ENCODE assay signal across 17 cellular contexts in the genomic region with DNA sequence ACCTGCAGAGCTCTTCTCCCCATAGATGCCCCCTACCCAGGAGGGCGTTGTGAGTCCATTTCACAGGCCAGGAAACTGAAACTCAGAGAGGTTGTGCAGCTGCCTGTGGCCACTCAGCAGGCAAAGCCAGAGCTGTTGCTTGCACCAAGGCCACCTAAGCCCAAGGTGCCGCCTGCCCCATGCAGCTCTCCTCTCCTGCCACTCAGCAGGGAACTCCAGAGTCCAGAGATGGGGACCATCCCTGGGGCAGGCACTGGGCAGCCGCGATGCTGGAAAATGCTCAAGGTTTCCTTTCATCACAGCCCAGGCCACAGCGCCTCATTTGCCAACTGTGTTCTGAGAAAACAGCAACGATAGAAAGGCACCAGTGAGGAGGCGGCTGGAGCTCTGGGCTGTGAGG. TPM values are rescaled to one million over a fixed set of nuclear protein-coding genes. Genes with fewer than 3 reads are reported as not detected.
A peak's percentile ranks its signal among the peaks of the same experiment; 100 is the strongest.
DNase-seq lines count a peak whose midpoint lies in the region; ATAC-seq, FAIRE-seq and TF ChIP-seq lines count a peak whose summit lies in the region.
"Had no signal": no experiment of that assay in that cellular context is flagged by ENCODE, and none has a peak within 500 bp of the region (broad histone marks: within the 10 kb centered on the region; RNA-seq: fewer than 3 reads in every experiment).

No MANE protein-coding gene starts in this region.

- FAIRE-seq in HepG2 (lab: Jason Lieb, UNC) (no peak), H1 (lab: Jason Lieb, UNC) (no peak)
- FAIRE-seq: GM12878, GM18507, H54 had no signal

- no peak for TF ChIP-seq EP300 in HepG2 (IDR thresholded peaks at IDR 0.05; ENCODE audit: low read depth in 2 of 2, low read length in 2 of 2)
- TF ChIP-seq EP300 in HepG2 (CRISPR knock-in tag; IDR thresholded peaks at IDR 0.05; ENCODE audit: borderline replicate concordance), result no peak
- no peak for TF ChIP-seq EP300 in H1 (IDR thresholded peaks at IDR 0.05; ENCODE audit: borderline replicate concordance in 1 of 2, low read depth in 2 of 2, low read length in 2 of 2)

- H3K4me3 ChIP-seq in HepG2 (replicated peaks in 1 of 3; ENCODE audit: insufficient read depth in 1 of 3, low read depth in 2 of 3, low read length in 3 of 3) (no peak overlapping the region), right lobe of liver (no peak overlapping the region), H1 (ENCODE audit: extremely low read depth in 1 of 4, insufficient read depth in 2 of 4, low read depth in 3 of 4, low read length in 4 of 4) (no peak overlapping the region)
- H3K4me3 ChIP-seq: BLaER1 treated with 17β-estradiol and CSF1 and Interleukin-3, amounts not matched to agents 10 nM and 100 nM; GM12878 had no signal

- H2BK15ac ChIP-seq in H1 (ENCODE audit: low read length) (no peak overlapping the region), H9 (ENCODE audit: low read depth, low read length) (no peak overlapping the region)

- H4K5ac ChIP-seq in H1 (ENCODE audit: insufficient read length, low read depth, low read length), result no peak overlapping the region
- no peak overlapping the region for H4K5ac ChIP-seq in H9 (ENCODE audit: insufficient read length, low read depth, low read length)

- peaks cover 27 to 29% of the 10 kb centered on the region in 2 experiments for H3K4me1 Mint-ChIP-seq in H9
- H3K4me1 Mint-ChIP-seq: CD4-positive, CD25-positive, alpha-beta regulatory T cell had no signal

- no peak overlapping the region for H3K27ac ChIP-seq in HepG2 (ENCODE audit: extremely low read length, insufficient read depth, low read length)
- H3K27ac ChIP-seq in right lobe of liver, result no peak overlapping the region
- H3K27ac ChIP-seq in H1 (ENCODE audit: low read depth, low read length), result no peak overlapping the region
- H3K27ac ChIP-seq in H9 (ENCODE audit: insufficient read length, low read depth, low read length), result no peak overlapping the region
- H3K27ac ChIP-seq: BLaER1 treated with 17β-estradiol and CSF1 and Interleukin-3, amounts not matched to agents 10 nM and 100 nM had no signal

- H3K4me2 ChIP-seq in HepG2 (ENCODE audit: low read depth, low read length) (no peak overlapping the region), H1 (ENCODE audit: insufficient read depth in 1 of 2, low read depth in 2 of 2, low read length in 2 of 2) (no peak overlapping the region), H9 (ENCODE audit: insufficient read depth, insufficient read length, low read length) (no peak overlapping the region)
- H3K4me2 ChIP-seq: BLaER1 treated with 17β-estradiol and CSF1 and Interleukin-3, amounts not matched to agents 10 nM and 100 nM had no signal

- in situ Hi-C loops in HepG2 (cut with HindIII; ENCODE audit: extremely low pct_ligation_motif_present, low pct_unique_long_range_greater_than_20kb), result no loop called here

- TF ChIP-seq POLR2A in HepG2 (IDR thresholded peaks at IDR 0.05; ENCODE audit: insufficient read depth in 1 of 2, low read depth in 2 of 2, low read length in 2 of 2) (no peak), right lobe of liver (IDR thresholded peaks at IDR 0.05) (no peak), H1 (IDR thresholded peaks at IDR 0.05; ENCODE audit: control extremely low read depth in 1 of 2, low read depth in 2 of 2, low read length in 2 of 2) (no peak)

- no peaks in the 10 kb centered on the region for H3K9me3 Mint-ChIP-seq in H9

- intact Hi-C loops in HepG2 (cut with micrococcal nuclease; ENCODE audit: unreplicated experiment), result no loop called here
- intact Hi-C loops in right lobe of liver (cut with DNase I), result no loop called here
- intact Hi-C loops in posterior vena cava (cut with DNase I), result no loop called here

- H3K36me3 Mint-ChIP-seq in H9 (ENCODE audit: insufficient read depth in 1 of 3, low read depth in 3 of 3), result no peaks in the 10 kb centered on the region
- H3K36me3 Mint-ChIP-seq: CD4-positive, CD25-positive, alpha-beta regulatory T cell had no signal

- H4K91ac ChIP-seq in H1 (replicated peaks; ENCODE audit: insufficient read length, low read length) (no peak overlapping the region), H9 (ENCODE audit: insufficient read length, low read depth, low read length) (no peak overlapping the region)

- no peak overlapping the region; the same call in 1 of the 2 replicates for H2BK5ac ChIP-seq in H1 (ENCODE audit: low read depth, low read length)
- H2BK5ac ChIP-seq in H9 (ENCODE audit: insufficient read length, low read length), result no peak overlapping the region

- H3K79me1 ChIP-seq in H1 (ENCODE audit: low read depth, low read length) (no peaks in the 10 kb centered on the region), H9 (ENCODE audit: insufficient read depth, low read depth, low read length, poor library complexity, severe bottlenecking) (no peaks in the 10 kb centered on the region)

- H3K14ac ChIP-seq in H1 (ENCODE audit: insufficient read length) (no peak overlapping the region), H9 (ENCODE audit: insufficient read depth, low read length) (no peak overlapping the region)

- CTCF ChIA-PET in HepG2 (lab: Yijun Ruan, JAX; ENCODE audit: low intra/inter-chr PET ratio, low total read pairs) (no interaction called here), H1 (lab: Charles Lee; ENCODE audit: partially characterized antibody) (interaction anchor here (1.1 to 1.2 kb wide), 2 partner anchors 14 to 19 kb away, joined by 3 to 4 read pairs; no protein-coding TSS in a partner anchor)

- H3K27me3 ChIP-seq in HepG2 (ENCODE audit: control insufficient read depth in 1 of 2, insufficient read depth in 2 of 2, low read length in 2 of 2), result peaks cover 2 to 29% of the 10 kb centered on the region in 2 experiments; a peak in 3 of 5 replicates
- H3K27me3 ChIP-seq in right lobe of liver, result no peaks in the 10 kb centered on the region
- H3K27me3 ChIP-seq in H1 (replicated peaks in 1 of 4; ENCODE audit: control insufficient read depth in 3 of 4, extremely low read depth in 1 of 4, insufficient read depth in 3 of 4, low read length in 3 of 4), result no peaks in the 10 kb centered on the region
- H3K27me3 ChIP-seq in H9 (ENCODE audit: insufficient read depth, low read length), result no peaks in the 10 kb centered on the region
- H3K27me3 ChIP-seq: BLaER1 treated with 17β-estradiol and CSF1 and Interleukin-3, amounts not matched to agents 10 nM and 100 nM had no signal

- H4K8ac ChIP-seq in H1 (ENCODE audit: extremely low read depth, insufficient read depth, low read length) (no peak overlapping the region; the same call in 1 of the 2 replicates), H9 (replicated peaks; ENCODE audit: insufficient read length, low read depth, low read length) (no peak overlapping the region)

- no peak overlapping the region for H3K18ac ChIP-seq in H1 (ENCODE audit: extremely low read depth, low read length)
- no peak overlapping the region for H3K18ac ChIP-seq in H9 (ENCODE audit: insufficient read length, low read depth, low read length)

- H2AK5ac ChIP-seq in H1 (ENCODE audit: low read depth, low read length) (no peak overlapping the region), H9 (ENCODE audit: insufficient read length, low read length) (no peak overlapping the region)

- no peaks in the 10 kb centered on the region for H3K4me1 ChIP-seq in HepG2 (ENCODE audit: insufficient read depth, low read length)
- H3K4me1 ChIP-seq in right lobe of liver, result no peaks in the 10 kb centered on the region
- H3K4me1 ChIP-seq in H1 (replicated peaks in 1 of 4; ENCODE audit: control insufficient read depth in 3 of 4, insufficient read depth in 4 of 4, low read length in 3 of 4), result peaks cover 1 to 11% (median 4%) of the 10 kb centered on the region in 4 experiments
- no peaks in the 10 kb centered on the region for H3K4me1 ChIP-seq in H9 (ENCODE audit: insufficient read depth, low read length)

- H3K9me3 ChIP-seq in HepG2 (ENCODE audit: low read length) (no peaks in the 10 kb centered on the region), right lobe of liver (no peaks in the 10 kb centered on the region), H1 (ENCODE audit: insufficient read depth in 2 of 2, low read depth in 1 of 2, low read length in 1 of 2) (no peaks in the 10 kb centered on the region), H9 (ENCODE audit: control insufficient read depth, low read depth, low read length) (no peaks in the 10 kb centered on the region)
- H3K9me3 ChIP-seq: BLaER1 treated with 17β-estradiol and CSF1 and Interleukin-3, amounts not matched to agents 10 nM and 100 nM had no signal

- no peaks in the 10 kb centered on the region for H4K20me1 ChIP-seq in HepG2 (ENCODE audit: insufficient read depth, low read length)
- H4K20me1 ChIP-seq in H1 (replicated peaks in 1 of 2; ENCODE audit: control insufficient read depth in 1 of 2, insufficient read depth in 2 of 2, low read length in 2 of 2), result peaks cover 0 to 1% of the 10 kb centered on the region in 2 experiments
- H4K20me1 ChIP-seq in H9 (ENCODE audit: control insufficient read depth, insufficient read depth, insufficient read length), result no peaks in the 10 kb centered on the region
- H4K20me1 ChIP-seq: BLaER1 treated with 17β-estradiol and CSF1 and Interleukin-3, amounts not matched to agents 10 nM and 100 nM had no signal

- H3K79me2 ChIP-seq in HepG2 (ENCODE audit: insufficient read depth, low read length) (no peaks in the 10 kb centered on the region), H1 (ENCODE audit: control insufficient read depth in 1 of 2, insufficient read depth in 2 of 2, low read length in 2 of 2) (no peaks in the 10 kb centered on the region), H9 (ENCODE audit: insufficient read depth, low read length) (no peaks in the 10 kb centered on the region)

- H3T11ph ChIP-seq in H9 (ENCODE audit: low read length), result no peak overlapping the region

- no peak for ATAC-seq in HepG2
- ATAC-seq in right lobe of liver, result no peak
- no peak for ATAC-seq in HG02759 (IDR thresholded peaks at IDR 0.05; ENCODE audit: unreplicated experiment)
- ATAC-seq: GM12878 had no signal

- H3K27me3 Mint-ChIP-seq in H9 (ENCODE audit: low read depth), result peaks cover 8% of the 10 kb centered on the region

- H3K36me3 ChIP-seq in HepG2 (replicated peaks in 1 of 2; ENCODE audit: control insufficient read depth in 1 of 2, insufficient read depth in 2 of 2, low read length in 2 of 2) (no peaks in the 10 kb centered on the region), right lobe of liver (no peaks in the 10 kb centered on the region), H1 (ENCODE audit: control insufficient read depth in 2 of 4, insufficient read depth in 4 of 4, low read length in 3 of 4) (no peaks in the 10 kb centered on the region)
- H3K36me3 ChIP-seq: BLaER1 treated with 17β-estradiol and CSF1 and Interleukin-3, amounts not matched to agents 10 nM and 100 nM had no signal

- no peak for TF ChIP-seq RAD21 in HepG2 (CRISPR knock-in tag; IDR thresholded peaks at IDR 0.05)
- TF ChIP-seq RAD21 in H1 (IDR thresholded peaks at IDR 0.05 in 1 of 2, conservative IDR thresholded peaks at IDR 0.05 in 1 of 2; ENCODE audit: low read depth in 2 of 2, low read length in 2 of 2), result no peak; a peak in 1 of 4 replicates

- H2BK120ac ChIP-seq in H1 (replicated peaks; ENCODE audit: low read depth, low read length) (no peak overlapping the region), H9 (ENCODE audit: low read depth, low read length, poor library complexity, severe bottlenecking) (no peak overlapping the region)

- H3K23me2 ChIP-seq in H1 (ENCODE audit: low read depth, low read length) (no peaks in the 10 kb centered on the region), H9 (ENCODE audit: insufficient read length, low read depth, low read length, poor library complexity, severe bottlenecking) (no peaks in the 10 kb centered on the region)

- H3K4ac ChIP-seq in H1 (replicated peaks; ENCODE audit: insufficient read length, low read depth, low read length) (no peak overlapping the region), H9 (ENCODE audit: low read depth, low read length) (no peak overlapping the region)

- H3K9ac ChIP-seq in HepG2 (ENCODE audit: insufficient read depth, low read depth, low read length) (no peak overlapping the region), H1 (replicated peaks in 1 of 4; ENCODE audit: extremely low read depth in 1 of 4, low read depth in 3 of 4, low read length in 3 of 4) (no peak overlapping the region), H9 (ENCODE audit: extremely low read depth, insufficient read length, low read length) (no peak overlapping the region)
- H3K9ac ChIP-seq: BLaER1 treated with 17β-estradiol and CSF1 and Interleukin-3, amounts not matched to agents 10 nM and 100 nM had no signal

- TF ChIP-seq CTCF in HepG2 (CRISPR knock-in tag; IDR thresholded peaks at IDR 0.05) (no peak), right lobe of liver (IDR thresholded peaks at IDR 0.05) (no peak), H1 (IDR thresholded peaks at IDR 0.05; ENCODE audit: control extremely low read depth in 1 of 3, insufficient read depth in 1 of 3, low read depth in 1 of 3, low read length in 3 of 3) (no peak), H9 (conservative IDR thresholded peaks at IDR 0.05) (no peak)

- no peak overlapping the region for H3K23ac ChIP-seq in H1 (ENCODE audit: insufficient read length)
- no peak overlapping the region for H3K23ac ChIP-seq in H9 (ENCODE audit: insufficient read length, low read depth, low read length)

- no peak for DNase-seq in HepG2 (ENCODE audit: low spot score)
- DNase-seq in right lobe of liver, result no peak
- no peak for DNase-seq in H1 (ENCODE audit: low read depth in 1 of 2, low spot score in 2 of 2)
- DNase-seq in posterior vena cava (ENCODE audit: low spot score), result peak; percentile 35
- DNase-seq in H9, result no peak
- no peak for DNase-seq in dedifferentiated amniotic fluid mesenchymal stem cell (ENCODE audit: extremely low spot score)
- DNase-seq: 8988T; ACHN; CD4-positive, CD25-positive, alpha-beta regulatory T cell; DMS53 had no signal

- BruUV-seq in HepG2 (replicated peaks; lab: Mats Ljungman, UMichigan), result no TSS peak

- H2BK12ac ChIP-seq in H1 (ENCODE audit: low read depth, low read length), result no peak overlapping the region
- H2BK12ac ChIP-seq in H9 (ENCODE audit: insufficient read length, low read depth, low read length), result no peak overlapping the region

- no peak overlapping the region for H3K27ac Mint-ChIP-seq in H9

- H2BK20ac ChIP-seq in H1 (ENCODE audit: low read length) (no peak overlapping the region), H9 (ENCODE audit: low read depth, low read length, poor library complexity, severe bottlenecking) (no peak overlapping the region)

- H3K4me3 Mint-ChIP-seq in H9, result no peak overlapping the region
- H3K4me3 Mint-ChIP-seq: CD4-positive, CD25-positive, alpha-beta regulatory T cell had no signal

- H2AFZ ChIP-seq in HepG2 (ENCODE audit: low read length), result no peak overlapping the region
- H2AFZ ChIP-seq in H1 (ENCODE audit: low read length), result peak overlapping the region; percentile 77; the same call in 1 of the 2 replicates
- no peak overlapping the region for H2AFZ ChIP-seq in H9 (ENCODE audit: low read length)

- POLR2A ChIA-PET in HepG2 (lab: Yijun Ruan, JAX), result no interaction called here
- POLR2A ChIA-PET in H1 (lab: Charles Lee; ENCODE audit: partially characterized antibody), result interaction anchor here (0.9 kb wide), 1 partner anchor 77 kb away, joined by 3 read pairs; no protein-coding TSS in a partner anchor

- 17% methylated on average over 1 of the region's 7 CpGs for WGBS in HepG2 (ENCODE audit: low lambda C conversion rate)
- WGBS in right lobe of liver (ENCODE audit: insufficient coverage, low coverage, low lambda C conversion rate, missing lambda C conversion rate), result 73% methylated on average over 4 of the region's 7 CpGs
- 79% methylated on average over 6 of the region's 7 CpGs; no CpG with 5 or more reads in 1 of the 2 experiments for WGBS in H1 (ENCODE audit: extremely low coverage in 1 of 2, insufficient coverage in 1 of 2, insufficient read length in 1 of 2, insufficient replicate concordance in 2 of 2, low coverage in 1 of 2, low lambda C conversion rate in 2 of 2, missing lambda C conversion rate in 1 of 2), 2 experiments
- WGBS in H9 (ENCODE audit: extremely low coverage, insufficient read length, low lambda C conversion rate), result no CpG with 5 or more reads among the region's 7 CpGs

- H3K56ac ChIP-seq in H1 (replicated peaks; ENCODE audit: insufficient read length, low read depth, low read length) (no peak overlapping the region), H9 (ENCODE audit: insufficient read length, low read depth, low read length) (no peak overlapping the region)

RNA-seq across cellular contexts. Expression of gene PEPD, which starts 41.0 kb away (rescaled TPM):
- total RNA-seq in HepG2 (2016; rRNA removed; fragmentation: Illumina TruSeq; extraction: Trizol), result 75.1 and 81.0 TPM in 2 replicates
- 12.2 and 14.5 TPM in 2 replicates for total RNA-seq in HepG2 (2016; cell fraction: cytosol; rRNA removed; fragmentation: Illumina TruSeq; extraction: Trizol; ENCODE audit: low read depth)
- total RNA-seq in HepG2 (2016; cell fraction: insoluble cytoplasmic fraction; rRNA removed; fragmentation: Illumina TruSeq; extraction: Trizol), result 76.9 and 79.4 TPM in 2 replicates
- total RNA-seq in HepG2 (2016; cell fraction: membrane; rRNA removed; fragmentation: Illumina TruSeq; extraction: Trizol), result 29.4 and 31.9 TPM in 2 replicates
- total RNA-seq in HepG2 (2016; cell fraction: nucleus; rRNA removed; fragmentation: Illumina TruSeq; extraction: Trizol), result 35.5 and 39.2 TPM in 2 replicates
- polyA plus RNA-seq in HepG2 (2011; rRNA removed), result 60.7 and 63.7 TPM in 2 replicates
- polyA plus RNA-seq in HepG2 (2011; cell fraction: cytosol; rRNA removed), result 56.0 and 100 TPM in 2 replicates
- 50.1 and 50.6 TPM in 2 replicates for polyA plus RNA-seq in HepG2 (2011; cell fraction: nucleus; rRNA removed)
- 45.4 and 52.9 TPM in 2 replicates for polyA plus RNA-seq in HepG2 (2012)
- 14.1 and 18.0 TPM in 2 replicates for polyA plus RNA-seq in HepG2 (2016; cell fraction: cytosol; fragmentation: Illumina TruSeq; extraction: Trizol; ENCODE audit: low read depth)
- polyA plus RNA-seq in HepG2 (2016; cell fraction: insoluble cytoplasmic fraction; fragmentation: Illumina TruSeq; extraction: Trizol; ENCODE audit: low read depth), result 103 and 110 TPM in 2 replicates
- 30.2 and 30.4 TPM in 2 replicates for polyA plus RNA-seq in HepG2 (2016; cell fraction: membrane; fragmentation: Illumina TruSeq; extraction: Trizol; ENCODE audit: low read depth)
- 79.7 and 88.3 TPM in 2 replicates for polyA plus RNA-seq in HepG2 (2016; cell fraction: nucleus; fragmentation: Illumina TruSeq; extraction: Trizol; ENCODE audit: insufficient read depth, low read depth)
- polyA minus RNA-seq in HepG2 (2011; rRNA and poly(A)+ RNA removed; ENCODE audit: low replicate concordance), result 62.3 and 119 TPM in 2 replicates
- polyA minus RNA-seq in HepG2 (2011; cell fraction: cytosol; rRNA and poly(A)+ RNA removed), result 32.5 and 35.0 TPM in 2 replicates
- polyA minus RNA-seq in HepG2 (2011; cell fraction: nucleus; rRNA and poly(A)+ RNA removed), result 14.2 and 19.1 TPM in 2 replicates
- total RNA-seq in right lobe of liver, result 100 to 1,000 TPM; 121 to 261 (median 167) TPM
- total RNA-seq in H1 (2021; fragmentation: NEBNext Ultra II Directional; extraction: Animal tissue kit (Norgen Biotek cat#: 25700)), result 84.1 and 86.4 TPM in 2 replicates
- polyA plus RNA-seq in H1 (2011; rRNA removed), result 178 and 195 TPM in 2 replicates
- 144 TPM for polyA plus RNA-seq in H1 (2011; cell fraction: cytosol; rRNA removed)
- polyA plus RNA-seq in H1 (2011; cell fraction: nucleus; rRNA removed), result 128 TPM
- 82.7 to 110 TPM (median 107 TPM) in 4 replicates for polyA plus RNA-seq in H1 (2012, experiment 1 of 2)
- polyA plus RNA-seq in H1 (2012, experiment 2 of 2), result 153 TPM
- polyA plus RNA-seq in H1 (2013, experiment 1 of 2), result 63.2 TPM
- 57.0 TPM for polyA plus RNA-seq in H1 (2013, experiment 2 of 2)
- 84.8 and 107 TPM in 2 replicates for polyA minus RNA-seq in H1 (2011; rRNA and poly(A)+ RNA removed)
- 51.7 TPM for polyA minus RNA-seq in H1 (2011; cell fraction: cytosol; rRNA and poly(A)+ RNA removed)
- 37.1 TPM for polyA minus RNA-seq in H1 (2011; cell fraction: nucleus; rRNA and poly(A)+ RNA removed)
- total RNA-seq in posterior vena cava, result 10 to 100 TPM; 63.5 to 70.6 TPM
- total RNA-seq in H9 (2021), result 52.2 and 52.8 TPM in 2 replicates

RNA-seq across cellular contexts. Expression of gene CHST8, which starts 59.1 kb away (rescaled TPM):
- not detected in 2 replicates for total RNA-seq in HepG2 (2016; rRNA removed; fragmentation: Illumina TruSeq; extraction: Trizol)
- total RNA-seq in HepG2 (2016; cell fraction: cytosol; rRNA removed; fragmentation: Illumina TruSeq; extraction: Trizol; ENCODE audit: low read depth), result not detected in 2 replicates
- not detected in 2 replicates for total RNA-seq in HepG2 (2016; cell fraction: insoluble cytoplasmic fraction; rRNA removed; fragmentation: Illumina TruSeq; extraction: Trizol)
- total RNA-seq in HepG2 (2016; cell fraction: membrane; rRNA removed; fragmentation: Illumina TruSeq; extraction: Trizol), result not detected in 2 replicates
- not detected in 2 replicates for total RNA-seq in HepG2 (2016; cell fraction: nucleus; rRNA removed; fragmentation: Illumina TruSeq; extraction: Trizol)
- polyA plus RNA-seq in HepG2 (2011; rRNA removed), result not detected in 2 replicates
- 0.05 TPM in 1 of 2 replicates, not detected in the other for polyA plus RNA-seq in HepG2 (2011; cell fraction: cytosol; rRNA removed)
- polyA plus RNA-seq in HepG2 (2011; cell fraction: nucleus; rRNA removed), result 0.14 TPM in 1 of 2 replicates, not detected in the other
- not detected in 2 replicates for polyA plus RNA-seq in HepG2 (2012)
- polyA plus RNA-seq in HepG2 (2016; cell fraction: cytosol; fragmentation: Illumina TruSeq; extraction: Trizol; ENCODE audit: low read depth), result not detected in 2 replicates
- not detected in 2 replicates for polyA plus RNA-seq in HepG2 (2016; cell fraction: insoluble cytoplasmic fraction; fragmentation: Illumina TruSeq; extraction: Trizol; ENCODE audit: low read depth)
- not detected in 2 replicates for polyA plus RNA-seq in HepG2 (2016; cell fraction: membrane; fragmentation: Illumina TruSeq; extraction: Trizol; ENCODE audit: low read depth)
- not detected in 2 replicates for polyA plus RNA-seq in HepG2 (2016; cell fraction: nucleus; fragmentation: Illumina TruSeq; extraction: Trizol; ENCODE audit: insufficient read depth, low read depth)
- not detected in 2 replicates for polyA minus RNA-seq in HepG2 (2011; rRNA and poly(A)+ RNA removed; ENCODE audit: low replicate concordance)
- not detected in 2 replicates for polyA minus RNA-seq in HepG2 (2011; cell fraction: cytosol; rRNA and poly(A)+ RNA removed)
- polyA minus RNA-seq in HepG2 (2011; cell fraction: nucleus; rRNA and poly(A)+ RNA removed), result not detected in 2 replicates
- under 1 TPM in 2 of 6 experiments, not detected in 4; 0.12 to 0.19 TPM for total RNA-seq in right lobe of liver
- total RNA-seq in H1 (2021; fragmentation: NEBNext Ultra II Directional; extraction: Animal tissue kit (Norgen Biotek cat#: 25700)), result 9.9 and 10.8 TPM in 2 replicates
- polyA plus RNA-seq in H1 (2011; rRNA removed), result 28.2 and 31.7 TPM in 2 replicates
- 18.3 TPM for polyA plus RNA-seq in H1 (2011; cell fraction: cytosol; rRNA removed)
- 17.5 TPM for polyA plus RNA-seq in H1 (2011; cell fraction: nucleus; rRNA removed)
- polyA plus RNA-seq in H1 (2012, experiment 1 of 2), result 8.5 to 16.5 TPM (median 13.2 TPM) in 4 replicates
- polyA plus RNA-seq in H1 (2012, experiment 2 of 2), result 13.0 TPM
- polyA plus RNA-seq in H1 (2013, experiment 1 of 2), result 28.1 TPM
- 23.8 TPM for polyA plus RNA-seq in H1 (2013, experiment 2 of 2)
- 4.3 and 4.8 TPM in 2 replicates for polyA minus RNA-seq in H1 (2011; rRNA and poly(A)+ RNA removed)
- polyA minus RNA-seq in H1 (2011; cell fraction: cytosol; rRNA and poly(A)+ RNA removed), result 12.9 TPM
- polyA minus RNA-seq in H1 (2011; cell fraction: nucleus; rRNA and poly(A)+ RNA removed), result 8.1 TPM
- 1 to 10 TPM in 1 of 2 donors, under 1 TPM in 1; 0.97 to 1.3 TPM for total RNA-seq in posterior vena cava
- total RNA-seq in H9 (2021), result 4.9 and 5.1 TPM in 2 replicates
- total RNA-seq: G401, GM12878, HT1080 had no signal
- polyA plus RNA-seq: CD4-positive, CD25-positive, alpha-beta regulatory T cell had no signal
